28 cellular contexts compared by ENCODE assay signal in the genomic region with DNA sequence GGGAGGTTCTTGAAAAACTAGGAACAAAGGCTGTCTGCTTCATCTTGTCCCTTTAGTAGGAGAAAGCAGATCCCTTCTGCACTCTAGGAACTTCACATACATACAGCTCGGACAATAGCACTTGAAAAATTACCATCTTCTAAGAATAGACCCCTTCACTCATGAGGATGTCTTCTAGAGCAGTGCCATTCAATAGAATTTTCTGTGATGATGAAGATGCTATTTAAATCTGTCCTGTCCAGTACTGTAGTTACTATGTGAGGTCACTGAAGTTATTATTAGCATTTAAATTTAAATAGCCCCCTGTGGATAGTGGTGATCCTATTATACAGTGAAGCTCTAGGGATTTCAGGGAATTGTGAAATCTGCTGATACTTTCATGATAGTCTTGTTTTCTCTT.
"Had no signal": no experiment of that assay in that cellular context is flagged by ENCODE, and none has a peak within 500 bp of the region (broad histone marks: within the 10 kb centered on the region; RNA-seq: fewer than 3 reads in every experiment).

No MANE protein-coding gene starts in this region.

- H3K9me3 Mint-ChIP-seq: effector memory CD8-positive, alpha-beta T cell; memory B cell; naive thymus-derived CD4-positive, alpha-beta T cell; nephron progenitor cell; stimulated activated naive CD8-positive, alpha-beta T cell treated with anti-CD3 and anti-CD28 coated beads, Interleukin-15, amount 100 ng/mL, for 72 hours had no signal

- H3K27me3 Mint-ChIP-seq: stimulated activated naive CD8-positive, alpha-beta T cell treated with anti-CD3 and anti-CD28 coated beads, Interleukin-15, amount 100 ng/mL, for 72 hours had no signal

- H3K27me3 ChIP-seq: esophagus squamous epithelium, hepatocyte, ovary, right lobe of liver, transverse colon, uterus had no signal

- H3K36me3 ChIP-seq: esophagus squamous epithelium, ovary, right lobe of liver, suprapubic skin, transverse colon, upper lobe of right lung, uterus had no signal

- H3K27ac Mint-ChIP-seq: effector memory CD8-positive, alpha-beta T cell; memory B cell; naive thymus-derived CD4-positive, alpha-beta T cell; nephron progenitor cell; stimulated activated naive CD8-positive, alpha-beta T cell treated with anti-CD3 and anti-CD28 coated beads, Interleukin-15, amount 100 ng/mL, for 72 hours had no signal

- H3K27ac ChIP-seq: esophagus squamous epithelium, hepatocyte, ovary, right lobe of liver, suprapubic skin, transverse colon, upper lobe of right lung, uterus had no signal

- H3K4me3 ChIP-seq: esophagus squamous epithelium, hepatocyte, lung, ovary, right lobe of liver, smooth muscle cell, suprapubic skin, transverse colon, upper lobe of right lung, uterus had no signal

- DNase-seq: cerebellar nuclear complex; cortex of kidney; effector memory CD8-positive, alpha-beta T cell; erythroblast; esophagus squamous epithelium; foreskin melanocyte; left colon; naive thymus-derived CD4-positive, alpha-beta T cell; nephron progenitor cell; occipital lobe; ovary; posterior cingulate gyrus; retina; right lobe of liver; stimulated activated CD4-positive, alpha-beta T cell treated with anti-CD3 and anti-CD28 coated beads, Interleukin-12 subunit alpha, Interleukin-12 subunit beta, amount 100 ng/mL, for 4 hours; stimulated activated CD4-positive, alpha-beta T cell treated with anti-CD3 and anti-CD28 coated beads, Interleukin-1b, Interleukin-23, amount 100 ng/mL, for 48 hours; stimulated activated CD4-positive, alpha-beta T cell treated with anti-CD3 and anti-CD28 coated beads, Interleukin-4, amount 100 ng/mL, for 1 hour; stimulated activated CD8-positive, alpha-beta memory T cell treated with anti-CD3 and anti-CD28 coated beads, Interleukin-4, amount 100 ng/mL, for 48 hours; stimulated activated naive CD4-positive, alpha-beta T cell; stimulated activated naive CD8-positive, alpha-beta T cell treated with anti-CD3 and anti-CD28 coated beads, Interleukin-15, amount 100 ng/mL, for 72 hours; transverse colon; upper lobe of right lung; uterus had no signal

- H3K4me1 Mint-ChIP-seq: nephron progenitor cell; stimulated activated naive CD8-positive, alpha-beta T cell treated with anti-CD3 and anti-CD28 coated beads, Interleukin-15, amount 100 ng/mL, for 72 hours had no signal

- H3K4me1 ChIP-seq: right lobe of liver, transverse colon, upper lobe of right lung, uterus had no signal

- H3K4me3 Mint-ChIP-seq: effector memory CD8-positive, alpha-beta T cell; memory B cell; naive thymus-derived CD4-positive, alpha-beta T cell; nephron progenitor cell; stimulated activated naive CD8-positive, alpha-beta T cell treated with anti-CD3 and anti-CD28 coated beads, Interleukin-15, amount 100 ng/mL, for 72 hours had no signal

- H3K36me3 Mint-ChIP-seq: memory B cell; naive thymus-derived CD4-positive, alpha-beta T cell had no signal

- H3K9me3 ChIP-seq: esophagus squamous epithelium, ovary, right lobe of liver, suprapubic skin, transverse colon, upper lobe of right lung, uterus had no signal

- ATAC-seq: effector memory CD8-positive, alpha-beta T cell; left colon; naive thymus-derived CD4-positive, alpha-beta T cell; right lobe of liver; stimulated activated naive CD8-positive, alpha-beta T cell treated with anti-CD3 and anti-CD28 coated beads, Interleukin-15, amount 100 ng/mL, for 72 hours; upper lobe of right lung had no signal
